ENCODE assay signal across 17 cellular contexts in genomic region chr7:42340462-42340861, GRCh38.
DNase-seq lines count a peak whose midpoint lies in the region; ATAC-seq and TF ChIP-seq lines count a peak whose summit lies in the region.
"Had no signal": no experiment of that assay in that cellular context is flagged by ENCODE, and none has a peak within 500 bp of the region (broad histone marks: within the 10 kb centered on the region; RNA-seq: fewer than 3 reads in every experiment).

No MANE protein-coding gene starts in this region.

- WGBS in mesenchymal stem cell = 46% methylated on average over 7 of the region's 7 CpGs
- 94% methylated on average over 7 of the region's 7 CpGs for WGBS in prostate gland

- H4K91ac ChIP-seq in mesenchymal stem cell (ENCODE audit: low read length) = no peak overlapping the region

- no peak overlapping the region for H2AK5ac ChIP-seq in mesenchymal stem cell (ENCODE audit: low read length, severe bottlenecking)

- H3K4me1 ChIP-seq in mesenchymal stem cell (ENCODE audit: control insufficient read depth, insufficient read depth, low read depth, low read length) = no peaks in the 10 kb centered on the region
- H3K4me1 ChIP-seq in rectal smooth muscle tissue (ENCODE audit: control insufficient read depth, insufficient read depth, low read length) = peaks cover 10% of the 10 kb centered on the region
- no peaks in the 10 kb centered on the region for H3K4me1 ChIP-seq in prostate gland (replicated peaks)

- ATAC-seq in GM18498 (IDR thresholded peaks at IDR 0.05; ENCODE audit: unreplicated experiment) = no peak

- H3K9ac ChIP-seq in mesenchymal stem cell (ENCODE audit: low read length) (no peak overlapping the region), rectal smooth muscle tissue (ENCODE audit: low read length) (no peak overlapping the region)

- TF ChIP-seq POLR2A in prostate gland (IDR thresholded peaks at IDR 0.05) = no peak

- no peak overlapping the region for H3K23ac ChIP-seq in mesenchymal stem cell (ENCODE audit: low read length in 2 of 2)

- no peaks in the 10 kb centered on the region for H3K79me1 ChIP-seq in mesenchymal stem cell (replicated peaks; ENCODE audit: low read length, poor library complexity, severe bottlenecking)

- H2BK15ac ChIP-seq in mesenchymal stem cell (ENCODE audit: low read depth, poor library complexity, severe bottlenecking) = no peak overlapping the region

- H3K14ac ChIP-seq in mesenchymal stem cell (ENCODE audit: low read length in 2 of 2) = no peak overlapping the region

- intact Hi-C loops in prostate gland (cut with DNase I) = no loop called here
- intact Hi-C loops in activated naive CD4-positive, alpha-beta T cell treated with anti-CD3 and anti-CD28 coated beads for 36 hours (cut with micrococcal nuclease) = no loop called here

- H3K4me3 ChIP-seq in mesenchymal stem cell (ENCODE audit: insufficient read depth in 1 of 2, low read depth in 1 of 2, low read length in 2 of 2) (no peak overlapping the region), rectal smooth muscle tissue (ENCODE audit: low read length) (no peak overlapping the region), prostate gland (no peak overlapping the region)
- H3K4me3 ChIP-seq: SJSA1 had no signal

- no peaks in the 10 kb centered on the region for H3K9me3 Mint-ChIP-seq in activated naive CD4-positive, alpha-beta T cell treated with anti-CD3 and anti-CD28 coated beads for 36 hours

- peaks cover 0 to 27% of the 10 kb centered on the region in 2 experiments for H3K27me3 ChIP-seq in mesenchymal stem cell (ENCODE audit: control insufficient read depth in 1 of 2, insufficient read depth in 1 of 2, low read length in 2 of 2)
- no peaks in the 10 kb centered on the region for H3K27me3 ChIP-seq in rectal smooth muscle tissue (ENCODE audit: control insufficient read depth, insufficient read depth, low read length)
- H3K27me3 ChIP-seq in prostate gland (replicated peaks; ENCODE audit: insufficient read depth) = no peaks in the 10 kb centered on the region
- H3K27me3 ChIP-seq: SJSA1 had no signal

- no peak overlapping the region for H2AFZ ChIP-seq in mesenchymal stem cell (ENCODE audit: low read depth, low read length)

- no peak overlapping the region for H2BK120ac ChIP-seq in mesenchymal stem cell (ENCODE audit: low read depth, low read length)

- TF ChIP-seq CTCF in prostate gland (IDR thresholded peaks at IDR 0.05) = no peak

- no peak overlapping the region for H3K27ac ChIP-seq in mesenchymal stem cell (ENCODE audit: low read length, poor library complexity, severe bottlenecking)
- peak overlapping the region; percentile 15 for H3K27ac ChIP-seq in rectal smooth muscle tissue (ENCODE audit: low read depth, low read length)
- H3K27ac ChIP-seq in prostate gland = no peak overlapping the region
- H3K27ac ChIP-seq: SJSA1 had no signal

- H3K36me3 ChIP-seq in mesenchymal stem cell (ENCODE audit: control insufficient read depth in 1 of 2, insufficient read depth in 2 of 2, low read depth in 1 of 2, low read length in 2 of 2) (no peaks in the 10 kb centered on the region), rectal smooth muscle tissue (ENCODE audit: control insufficient read depth, insufficient read depth, low read length) (no peaks in the 10 kb centered on the region), prostate gland (no peaks in the 10 kb centered on the region)
- H3K36me3 ChIP-seq: SJSA1 had no signal

- H2BK12ac ChIP-seq in mesenchymal stem cell (ENCODE audit: low read length in 2 of 2) = peak overlapping the region in 1 of 2 experiments; percentile 45

- H3K18ac ChIP-seq in mesenchymal stem cell (ENCODE audit: low read depth in 1 of 2, low read length in 2 of 2) = no peak overlapping the region

- in situ Hi-C loops in KBM-7 (cut with MboI; ENCODE audit: low pct_unique_long_range_greater_than_20kb, low sequenced_read_pairs) = no loop called here

- H3K4me3 Mint-ChIP-seq in activated naive CD4-positive, alpha-beta T cell treated with anti-CD3 and anti-CD28 coated beads for 36 hours = no peak overlapping the region
- H3K4me3 Mint-ChIP-seq: IgD-negative memory B cell had no signal

- no peaks in the 10 kb centered on the region for H3K36me3 Mint-ChIP-seq in activated naive CD4-positive, alpha-beta T cell treated with anti-CD3 and anti-CD28 coated beads for 36 hours (ENCODE audit: low read depth)
- H3K36me3 Mint-ChIP-seq: IgD-negative memory B cell had no signal

- CTCF ChIA-PET in activated naive CD4-positive, alpha-beta T cell treated with anti-CD3 and anti-CD28 coated beads for 36 hours (lab: Charles Lee) = no interaction called here

- H3K4me2 ChIP-seq in mesenchymal stem cell (ENCODE audit: low read length, poor library complexity, severe bottlenecking) = no peak overlapping the region

- DNase-seq in RPMI8226 (peak; percentile 46), mesenchymal stem cell (peak; percentile 68), prostate gland (ENCODE audit: low spot score) (no peak), KBM-7 (no peak)
- no peak for DNase-seq in activated naive CD4-positive, alpha-beta T cell treated with anti-CD3 and anti-CD28 coated beads for 36 hours
- DNase-seq: COR-L47, DMS153, EL, H7, NCI-H1417, NCI-H187 treated with DMSO at 0.1 percent for 48 hours, NCI-H446, OCI-M1 had no signal

- H3K27me3 Mint-ChIP-seq in activated naive CD4-positive, alpha-beta T cell treated with anti-CD3 and anti-CD28 coated beads for 36 hours (ENCODE audit: low read depth) = no peaks in the 10 kb centered on the region
- H3K27me3 Mint-ChIP-seq: IgD-negative memory B cell had no signal

- no peak overlapping the region for H3K27ac Mint-ChIP-seq in activated naive CD4-positive, alpha-beta T cell treated with anti-CD3 and anti-CD28 coated beads for 36 hours
- H3K27ac Mint-ChIP-seq: IgD-negative memory B cell had no signal

- H3K9me3 ChIP-seq in mesenchymal stem cell (ENCODE audit: control insufficient read depth, low read length) = no peaks in the 10 kb centered on the region
- H3K9me3 ChIP-seq in prostate gland = no peaks in the 10 kb centered on the region
- H3K9me3 ChIP-seq: SJSA1 had no signal

- no peak overlapping the region for H3K4ac ChIP-seq in mesenchymal stem cell (ENCODE audit: low read depth in 1 of 2, low read length in 2 of 2)

- H2BK5ac ChIP-seq in mesenchymal stem cell (ENCODE audit: low read depth, low read length, poor library complexity, severe bottlenecking) = no peak overlapping the region

- H4K8ac ChIP-seq in mesenchymal stem cell (ENCODE audit: low read length) = no peak overlapping the region

- H3K4me1 Mint-ChIP-seq in activated naive CD4-positive, alpha-beta T cell treated with anti-CD3 and anti-CD28 coated beads for 36 hours (ENCODE audit: low read depth) = no peaks in the 10 kb centered on the region
- H3K4me1 Mint-ChIP-seq: IgD-negative memory B cell had no signal

Comparison
In these comparisons a context has a peak if more than half of its experiments do, and no peak if none do; other contexts are left out.
1. DNase-seq: peak in RPMI8226 (single experiment) and mesenchymal stem cell (single experiment); none in prostate gland (single experiment), KBM-7 (single experiment) and activated naive CD4-positive, alpha-beta T cell treated with anti-CD3 and anti-CD28 coated beads for 36 hours (single experiment).